8 cellular contexts compared by ENCODE assay signal in the genomic region with DNA sequence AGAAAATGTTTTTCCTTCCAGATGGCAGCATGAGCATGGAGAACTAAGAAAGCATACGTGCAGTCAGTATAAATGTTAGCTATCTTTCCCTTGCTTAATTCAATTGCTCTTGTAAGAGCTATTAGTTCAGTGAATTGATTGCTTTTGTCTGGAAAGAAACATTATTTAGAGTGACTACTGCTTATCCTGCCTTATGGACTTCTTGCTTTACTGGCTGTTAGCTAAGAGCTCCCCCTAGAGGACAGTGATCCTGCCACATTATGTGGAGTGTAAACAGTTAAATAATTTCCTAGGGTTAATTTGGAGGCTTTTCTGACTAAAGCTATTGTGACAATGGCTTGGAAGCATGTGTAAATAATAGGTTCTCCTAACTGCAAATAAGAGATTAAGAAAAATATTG.
DNase-seq lines count a peak whose midpoint lies in the region.

No MANE protein-coding gene starts in this region.

- DNase-seq in NCI-H524 (lab: John Stamatoyannopoulos, UW) (peak; percentile 31 to 44), NCI-H524 treated with DMSO at 0.1 percent for 48 hours (lab: John Stamatoyannopoulos, UW) (no peak), NAMALWA (ENCODE audit: low spot score) (peak; percentile 42), amniotic stem cell (lab: John Stamatoyannopoulos, UW) (peak; percentile 57), neuronal stem cell (ENCODE audit: low spot score) (peak; percentile 1), activated T-cell treated with anti-CD3 and anti-CD28 coated beads for 4 hours (no peak)
- no peak for DNase-seq in activated effector memory CD4-positive, alpha-beta T cell treated with anti-CD3 and anti-CD28 coated beads, Interleukin-2, amount 50 U/mL, for 16 hours
- no peak for DNase-seq in activated T-helper 2 cell treated with anti-CD3 and anti-CD28 coated beads, Interferon-gamma antibody, Interleukin-2, Interleukin-4, amounts not matched to agents 10 μg/mL and 5 μg/mL and 100 μg/mL, durations not matched to agents 14 hours and 24 hours and 36 hours (ENCODE audit: low spot score)

- no peak overlapping the region for H2BK12ac ChIP-seq in neuronal stem cell (ENCODE audit: low read length)

- no peak overlapping the region for H2BK5ac ChIP-seq in neuronal stem cell (ENCODE audit: low read length)

- no peak overlapping the region for H3K27ac ChIP-seq in neuronal stem cell (replicated peaks; ENCODE audit: low read length)

- no peak overlapping the region for H3K4ac ChIP-seq in neuronal stem cell (ENCODE audit: low read length)

- no peak overlapping the region for H3K9ac ChIP-seq in neuronal stem cell (ENCODE audit: low read depth, low read length, poor library complexity)

- no peaks in the 10 kb centered on the region for H3K27me3 Mint-ChIP-seq in activated T-helper 2 cell treated with anti-CD3 and anti-CD28 coated beads, Interferon-gamma antibody, Interleukin-2, Interleukin-4, amounts not matched to agents 10 μg/mL and 5 μg/mL and 100 μg/mL, durations not matched to agents 14 hours and 24 hours and 36 hours (ENCODE audit: low read depth)

- H2BK120ac ChIP-seq in neuronal stem cell (ENCODE audit: low read depth, low read length): no peak overlapping the region

- WGBS in neuronal stem cell (ENCODE audit: extremely low coverage in 2 of 2, insufficient read length in 2 of 2, insufficient replicate concordance in 1 of 2), 2 donors: no CpG with 5 or more reads among the region's 1 CpG

- H3K9me3 ChIP-seq in neuronal stem cell (replicated peaks in 1 of 2; ENCODE audit: control insufficient read depth in 2 of 2, insufficient read depth in 1 of 2, low read depth in 1 of 2, low read length in 2 of 2): no peaks in the 10 kb centered on the region

- H3K27me3 ChIP-seq in neuronal stem cell (ENCODE audit: control insufficient read depth in 3 of 3, insufficient read depth in 3 of 3, low read depth in 1 of 3, low read length in 3 of 3): no peaks in the 10 kb centered on the region

- H4K8ac ChIP-seq in neuronal stem cell (ENCODE audit: low read depth, low read length): no peak overlapping the region

- no peaks in the 10 kb centered on the region for H3K9me3 Mint-ChIP-seq in activated T-helper 2 cell treated with anti-CD3 and anti-CD28 coated beads, Interferon-gamma antibody, Interleukin-2, Interleukin-4, amounts not matched to agents 10 μg/mL and 5 μg/mL and 100 μg/mL, durations not matched to agents 14 hours and 24 hours and 36 hours

- H2AK5ac ChIP-seq in neuronal stem cell (ENCODE audit: low read depth, low read length): no peak overlapping the region

- H4K91ac ChIP-seq in neuronal stem cell (ENCODE audit: low read depth, low read length, poor library complexity): no peak overlapping the region

- H3K79me1 ChIP-seq in neuronal stem cell (ENCODE audit: low read depth, low read length): no peaks in the 10 kb centered on the region

- H2BK15ac ChIP-seq in neuronal stem cell (ENCODE audit: low read length): no peak overlapping the region

- no peak overlapping the region for H3K18ac ChIP-seq in neuronal stem cell (ENCODE audit: low read length)

- no peaks in the 10 kb centered on the region for H3K4me1 Mint-ChIP-seq in activated T-helper 2 cell treated with anti-CD3 and anti-CD28 coated beads, Interferon-gamma antibody, Interleukin-2, Interleukin-4, amounts not matched to agents 10 μg/mL and 5 μg/mL and 100 μg/mL, durations not matched to agents 14 hours and 24 hours and 36 hours (ENCODE audit: low read depth)

- H3K4me1 ChIP-seq in neuronal stem cell (ENCODE audit: control insufficient read depth in 2 of 2, insufficient read depth in 1 of 2, low read depth in 1 of 2, low read length in 2 of 2): no peaks in the 10 kb centered on the region

- no peak overlapping the region for H3K27ac Mint-ChIP-seq in activated T-helper 2 cell treated with anti-CD3 and anti-CD28 coated beads, Interferon-gamma antibody, Interleukin-2, Interleukin-4, amounts not matched to agents 10 μg/mL and 5 μg/mL and 100 μg/mL, durations not matched to agents 14 hours and 24 hours and 36 hours

- no peak overlapping the region for H3K4me3 ChIP-seq in neuronal stem cell (ENCODE audit: low read length in 2 of 2)

- H3K4me3 Mint-ChIP-seq in activated T-helper 2 cell treated with anti-CD3 and anti-CD28 coated beads, Interferon-gamma antibody, Interleukin-2, Interleukin-4, amounts not matched to agents 10 μg/mL and 5 μg/mL and 100 μg/mL, durations not matched to agents 14 hours and 24 hours and 36 hours (ENCODE audit: low read depth): no peak overlapping the region

- H3K23ac ChIP-seq in neuronal stem cell (ENCODE audit: low read depth, low read length, poor library complexity): no peak overlapping the region

- no peak overlapping the region for H2AFZ ChIP-seq in neuronal stem cell (ENCODE audit: low read length)

- no peaks in the 10 kb centered on the region for H3K36me3 ChIP-seq in neuronal stem cell (replicated peaks in 1 of 2; ENCODE audit: control insufficient read depth in 2 of 2, insufficient read depth in 2 of 2, low read length in 2 of 2)

- intact Hi-C loops in activated T-helper 2 cell treated with anti-CD3 and anti-CD28 coated beads, Interferon-gamma antibody, Interleukin-2, Interleukin-4, amounts not matched to agents 10 μg/mL and 5 μg/mL and 100 μg/mL, durations not matched to agents 14 hours and 24 hours and 36 hours (cut with micrococcal nuclease): no loop called here

- H3K36me3 Mint-ChIP-seq in activated T-helper 2 cell treated with anti-CD3 and anti-CD28 coated beads, Interferon-gamma antibody, Interleukin-2, Interleukin-4, amounts not matched to agents 10 μg/mL and 5 μg/mL and 100 μg/mL, durations not matched to agents 14 hours and 24 hours and 36 hours (ENCODE audit: low read depth): no peaks in the 10 kb centered on the region

- H3K4me2 ChIP-seq in neuronal stem cell (ENCODE audit: insufficient read depth, low read length, poor library complexity, severe bottlenecking): no peak overlapping the region

- no peak overlapping the region for H3K14ac ChIP-seq in neuronal stem cell (ENCODE audit: low read length)

Comparison
In these comparisons a context has a peak if more than half of its experiments do, and no peak if none do; other contexts are left out.
1. DNase-seq: peak in NCI-H524 (2 of 2), NAMALWA (single experiment), amniotic stem cell (single experiment) and neuronal stem cell (single experiment); none in NCI-H524 treated with DMSO at 0.1 percent for 48 hours (single experiment), activated effector memory CD4-positive, alpha-beta T cell treated with anti-CD3 and anti-CD28 coated beads, Interleukin-2, amount 50 U/mL, for 16 hours (single experiment), activated T-cell treated with anti-CD3 and anti-CD28 coated beads for 4 hours (single experiment) and activated T-helper 2 cell treated with anti-CD3 and anti-CD28 coated beads, Interferon-gamma antibody, Interleukin-2, Interleukin-4, amounts not matched to agents 10 μg/mL and 5 μg/mL and 100 μg/mL, durations not matched to agents 14 hours and 24 hours and 36 hours (single experiment).